Comparison of ENCODE assay signal across 30 cellular contexts in the genomic region with DNA sequence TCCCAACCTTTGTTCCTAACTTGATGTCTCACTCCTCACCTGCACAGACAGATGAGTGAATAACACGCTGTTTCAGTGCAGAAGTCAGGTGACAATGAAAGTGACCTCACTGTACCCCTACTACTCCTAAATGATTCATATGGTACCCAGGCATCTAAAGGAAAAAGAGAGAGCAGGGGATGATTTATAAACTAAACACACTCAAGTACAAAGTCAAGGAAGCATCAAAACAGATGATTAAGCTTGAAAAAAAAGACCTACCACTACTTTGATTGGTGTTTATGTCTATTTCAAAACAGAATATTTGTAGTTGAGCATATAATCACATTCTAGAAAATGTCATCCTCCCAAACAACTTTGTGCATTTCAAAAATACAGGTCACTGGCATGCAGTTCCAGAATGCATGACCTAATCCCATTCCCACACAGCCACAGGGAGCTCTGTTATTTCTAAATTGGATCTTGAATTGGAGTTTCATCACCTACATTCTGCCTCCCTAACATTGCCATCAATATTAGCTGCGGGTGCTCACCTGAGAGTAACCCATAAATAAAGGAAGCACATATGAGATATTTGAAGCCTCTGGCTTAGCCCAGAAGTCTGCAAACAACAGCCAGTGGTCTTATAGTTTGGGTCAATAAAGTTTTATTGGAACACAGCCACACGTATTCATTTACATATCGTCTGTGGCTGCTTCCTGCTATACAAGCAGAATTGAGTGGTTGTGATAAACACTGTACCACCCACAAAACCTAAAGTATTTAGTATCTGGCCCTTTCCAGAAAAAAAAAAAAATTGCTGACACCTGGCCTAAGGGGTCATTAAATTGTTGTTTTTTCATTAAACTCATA. TPM values are rescaled to one million over a fixed set of nuclear protein-coding genes. Genes with fewer than 3 reads are reported as not detected.
DNase-seq lines count a peak whose midpoint lies in the region; ATAC-seq and TF ChIP-seq lines count a peak whose summit lies in the region.
"Had no signal": no experiment of that assay in that cellular context is flagged by ENCODE, and none has a peak within 500 bp of the region (broad histone marks: within the 10 kb centered on the region; RNA-seq: fewer than 3 reads in every experiment).

No MANE protein-coding gene starts in this region.

- TF ChIP-seq POLR2A in thyroid gland (IDR thresholded peaks at IDR 0.05): no peak

- H3K27ac ChIP-seq in GM23248: peak overlapping the region; percentile 46
- peak overlapping the region; percentile 80 for H3K27ac ChIP-seq in RWPE2 (ENCODE audit: poor library complexity, severe bottlenecking)
- H3K27ac ChIP-seq in fibroblast of lung (ENCODE audit: insufficient read depth, low read length): no peak overlapping the region
- H3K27ac ChIP-seq in thyroid gland: no peak overlapping the region
- H3K27ac ChIP-seq: gastrocnemius medialis, lower lobe of right lung, SJCRH30, suprapubic skin had no signal

- no peak overlapping the region for H3K4me2 ChIP-seq in GM23248 (ENCODE audit: unreplicated experiment)
- H3K4me2 ChIP-seq in fibroblast of lung (ENCODE audit: extremely low read depth, insufficient read depth, low read length): no peak overlapping the region

- H4K20me1 ChIP-seq in GM23248 (ENCODE audit: insufficient read depth) (no peaks in the 10 kb centered on the region), fibroblast of lung (ENCODE audit: control insufficient read depth, extremely low read depth, insufficient read depth, low read length) (no peaks in the 10 kb centered on the region)

- ATAC-seq in RWPE2 (ENCODE audit: low read depth) (no peak), HG02588 (IDR thresholded peaks at IDR 0.05; ENCODE audit: unreplicated experiment) (no peak)
- ATAC-seq: effector memory CD8-positive, alpha-beta T cell; gastrocnemius medialis; lower lobe of right lung; natural killer cell; WTC11 had no signal

- in situ Hi-C loops in GM23248 (cut with MboI): loop anchor here (25.0 kb wide), 2 partner anchors 250 to 550 kb away; no protein-coding TSS in a partner anchor

- H3K9me3 ChIP-seq in GM23248 (ENCODE audit: low read depth): no peaks in the 10 kb centered on the region
- no peaks in the 10 kb centered on the region for H3K9me3 ChIP-seq in RWPE2 (ENCODE audit: severe bottlenecking)
- H3K9me3 ChIP-seq in fibroblast of lung (ENCODE audit: control insufficient read depth, insufficient read depth, low read depth, low read length): no peaks in the 10 kb centered on the region
- H3K9me3 ChIP-seq in thyroid gland: no peaks in the 10 kb centered on the region
- H3K9me3 ChIP-seq: gastrocnemius medialis, lower lobe of right lung, SJCRH30, suprapubic skin had no signal

- DNase-seq in GM23248 (peak; percentile 69), RWPE2 (ENCODE audit: low spot score) (no peak), fibroblast of lung (ENCODE audit: low read depth in 2 of 2) (peak; percentile 57 to 67), progenitor cell of endocrine pancreas (ENCODE audit: low spot score, unreplicated experiment) (no peak), foreskin melanocyte (no peak), thyroid gland (no peak), NCI-H1694 (lab: John Stamatoyannopoulos, UW) (no peak)
- DNase-seq: activated CD4-positive, alpha-beta T cell treated with anti-CD3 and anti-CD28 coated beads, Interleukin-2, amount 10 ng/mL, durations not matched to agents 7 days and 5 days; activated gamma-delta T cell treated with Interleukin-2 at 50 U/mL for 16 hours; activated naive CD8-positive, alpha-beta T cell treated with anti-CD3 and anti-CD28 coated beads, Interleukin-2, amount 10 ng/mL, durations not matched to agents 7 days and 5 days; activated T-cell treated with anti-CD3 and anti-CD28 coated beads, Interleukin-2, amount 50 U/mL, for 1 hour; central memory CD4-positive, alpha-beta T cell; effector memory CD8-positive, alpha-beta T cell; gastrocnemius medialis; kidney glomerular epithelial cell; lower lobe of right lung; MV-4-11; natural killer cell; NCI-H146; NCI-H2107; NCI-H446; NCI-H774; occipital lobe; SJCRH30; stimulated activated naive CD4-positive, alpha-beta T cell; T1000 had no signal

- no peak overlapping the region for H3K9ac ChIP-seq in GM23248
- H3K9ac ChIP-seq in fibroblast of lung (ENCODE audit: insufficient read depth, low read length): no peak overlapping the region

- H3K27me3 ChIP-seq in GM23248 (replicated peaks; ENCODE audit: insufficient read depth) (no peaks in the 10 kb centered on the region), RWPE2 (ENCODE audit: insufficient read depth, poor library complexity, severe bottlenecking) (no peaks in the 10 kb centered on the region), fibroblast of lung (ENCODE audit: control insufficient read depth, insufficient read depth, low read length) (no peaks in the 10 kb centered on the region), thyroid gland (no peaks in the 10 kb centered on the region)
- H3K27me3 ChIP-seq: SJCRH30 had no signal

- peaks cover 100% of the 10 kb centered on the region for H3K79me2 ChIP-seq in GM23248 (ENCODE audit: insufficient read depth)
- H3K79me2 ChIP-seq in fibroblast of lung (ENCODE audit: control insufficient read depth, insufficient read depth, low read length): peaks cover 72% of the 10 kb centered on the region

- intact Hi-C loops in thyroid gland (cut with DNase I): no loop called here

- H3K36me3 ChIP-seq in GM23248 (ENCODE audit: low read depth): peaks cover 15% of the 10 kb centered on the region; the same call in 1 of the 2 replicates
- 0 out of 2 replicates have a peak, but pooled peaks cover 3% of the 10 kb centered on the region for H3K36me3 ChIP-seq in RWPE2 (ENCODE audit: low read depth)
- no peaks in the 10 kb centered on the region for H3K36me3 ChIP-seq in fibroblast of lung (ENCODE audit: control insufficient read depth, insufficient read depth, low read length)
- no peaks in the 10 kb centered on the region for H3K36me3 ChIP-seq in thyroid gland
- H3K36me3 ChIP-seq: gastrocnemius medialis, lower lobe of right lung, suprapubic skin had no signal

- H2AFZ ChIP-seq in GM23248 (no peak overlapping the region), fibroblast of lung (ENCODE audit: low read length) (no peak overlapping the region)

- TF ChIP-seq CTCF in RWPE2 (IDR thresholded peaks at IDR 0.05; ENCODE audit: poor library complexity, severe bottlenecking): no peak
- no peak for TF ChIP-seq CTCF in fibroblast of lung (conservative IDR thresholded peaks at IDR 0.05 in 1 of 2, IDR thresholded peaks at IDR 0.05 in 1 of 2; ENCODE audit: low read depth in 1 of 2, low read length in 2 of 2)
- TF ChIP-seq CTCF in progenitor cell of endocrine pancreas (IDR thresholded peaks at IDR 0.05; ENCODE audit: unreplicated experiment): no peak
- TF ChIP-seq CTCF in thyroid gland (IDR thresholded peaks at IDR 0.05): no peak

- no peaks in the 10 kb centered on the region for H3K27me3 Mint-ChIP-seq in progenitor cell of endocrine pancreas

- peaks cover 73% of the 10 kb centered on the region for H3F3A ChIP-seq in GM23248 (ENCODE audit: insufficient read depth)

- H3K36me3 Mint-ChIP-seq in progenitor cell of endocrine pancreas (ENCODE audit: insufficient read depth): peaks cover 3% of the 10 kb centered on the region
- H3K36me3 Mint-ChIP-seq: activated naive CD8-positive, alpha-beta T cell treated with anti-CD3 and anti-CD28 coated beads, Interleukin-2, amount 10 ng/mL, durations not matched to agents 7 days and 5 days; CD14-positive monocyte; natural killer cell had no signal

- peak overlapping the region; percentile 97 for H3K27ac Mint-ChIP-seq in progenitor cell of endocrine pancreas
- H3K27ac Mint-ChIP-seq: activated CD4-positive, alpha-beta T cell treated with anti-CD3 and anti-CD28 coated beads, Interleukin-2, amount 10 ng/mL, durations not matched to agents 7 days and 5 days; activated naive CD8-positive, alpha-beta T cell treated with anti-CD3 and anti-CD28 coated beads, Interleukin-2, amount 10 ng/mL, durations not matched to agents 7 days and 5 days; CD14-positive monocyte; effector memory CD8-positive, alpha-beta T cell; natural killer cell; WTC11 had no signal

- H3K4me3 Mint-ChIP-seq in progenitor cell of endocrine pancreas (ENCODE audit: low read depth): no peak overlapping the region
- H3K4me3 Mint-ChIP-seq: activated CD4-positive, alpha-beta T cell treated with anti-CD3 and anti-CD28 coated beads, Interleukin-2, amount 10 ng/mL, durations not matched to agents 7 days and 5 days; activated naive CD8-positive, alpha-beta T cell treated with anti-CD3 and anti-CD28 coated beads, Interleukin-2, amount 10 ng/mL, durations not matched to agents 7 days and 5 days; CD14-positive monocyte; effector memory CD8-positive, alpha-beta T cell; natural killer cell; WTC11 had no signal

- 77 to 87% methylated on average over 4 of the region's 4 CpGs for WGBS in GM23248 (ENCODE audit: low coverage in 1 of 2, low lambda C conversion rate in 2 of 2, missing lambda C conversion rate in 2 of 2), 2 experiments
- WGBS in thyroid gland, 2 donors: 86 to 96% methylated on average over 4 of the region's 4 CpGs

- H3K4me3 ChIP-seq in GM23248 (no peak overlapping the region), RWPE2 (ENCODE audit: severe bottlenecking) (no peak overlapping the region), fibroblast of lung (replicated peaks in 1 of 4; ENCODE audit: control extremely low read depth in 1 of 4, insufficient read depth in 1 of 4, low read depth in 3 of 4, low read length in 4 of 4) (no peak overlapping the region), thyroid gland (replicated peaks in 1 of 3) (no peak overlapping the region)
- H3K4me3 ChIP-seq: gastrocnemius medialis, lower lobe of right lung, SJCRH30, suprapubic skin had no signal

- H3K4me1 ChIP-seq in GM23248 (ENCODE audit: insufficient read depth) (peaks cover 66% of the 10 kb centered on the region), RWPE2 (ENCODE audit: insufficient read depth, poor library complexity, severe bottlenecking) (peaks cover 29% of the 10 kb centered on the region), fibroblast of lung (ENCODE audit: control insufficient read depth, extremely low read depth, insufficient read depth, low read length) (peaks cover 14% of the 10 kb centered on the region), thyroid gland (no peaks in the 10 kb centered on the region)
- H3K4me1 ChIP-seq: lower lobe of right lung, suprapubic skin had no signal

- H3K9me3 Mint-ChIP-seq in progenitor cell of endocrine pancreas (ENCODE audit: low read depth): peaks cover 2% of the 10 kb centered on the region
- H3K9me3 Mint-ChIP-seq: activated CD4-positive, alpha-beta T cell treated with anti-CD3 and anti-CD28 coated beads, Interleukin-2, amount 10 ng/mL, durations not matched to agents 7 days and 5 days; activated naive CD8-positive, alpha-beta T cell treated with anti-CD3 and anti-CD28 coated beads, Interleukin-2, amount 10 ng/mL, durations not matched to agents 7 days and 5 days; effector memory CD8-positive, alpha-beta T cell; natural killer cell had no signal

- peaks cover 34% of the 10 kb centered on the region for H3K4me1 Mint-ChIP-seq in progenitor cell of endocrine pancreas (ENCODE audit: low read depth)
- H3K4me1 Mint-ChIP-seq: activated CD4-positive, alpha-beta T cell treated with anti-CD3 and anti-CD28 coated beads, Interleukin-2, amount 10 ng/mL, durations not matched to agents 7 days and 5 days; activated naive CD8-positive, alpha-beta T cell treated with anti-CD3 and anti-CD28 coated beads, Interleukin-2, amount 10 ng/mL, durations not matched to agents 7 days and 5 days; natural killer cell had no signal

- H3K9me2 ChIP-seq in GM23248 (ENCODE audit: insufficient read depth): no peaks in the 10 kb centered on the region

RNA-seq across cellular contexts. Expression of gene HS3ST3A1, which starts 14.0 kb away (rescaled TPM):
- total RNA-seq in GM23248 (2014; rRNA removed; shearing (Covaris generic)): 85.1 and 99.3 TPM in 2 replicates
- polyA plus RNA-seq in GM23248 (2016; fragmentation: Nextera tagmentation; extraction: Ambion mirVana): 39.2 and 39.5 TPM in 2 replicates
- total RNA-seq in fibroblast of lung: 28.5 and 48.7 TPM in 2 replicates
- 2.4 and 13.1 TPM in 2 replicates for polyA plus RNA-seq in fibroblast of lung
- 3.3 and 25.2 TPM in 2 replicates for polyA plus RNA-seq in fibroblast of lung (2012)
- 1.2 and 4.0 TPM in 2 replicates for polyA minus RNA-seq in fibroblast of lung (ENCODE audit: low replicate concordance)
- 6.9 and 8.8 TPM in 2 replicates for total RNA-seq in progenitor cell of endocrine pancreas
- total RNA-seq in thyroid gland: 1 to 10 TPM in 3 of 4 donors, under 1 TPM in 1; 0.98 to 2.1 (median 1.8) TPM
- total RNA-seq: activated naive CD8-positive, alpha-beta T cell treated with anti-CD3 and anti-CD28 coated beads, Interleukin-2, amount 10 ng/mL, durations not matched to agents 7 days and 5 days had no signal
- polyA plus RNA-seq: CD14-positive monocyte had no signal

Comparison
In these comparisons a context has a peak if more than half of its experiments do, and no peak if none do; other contexts are left out.
1. DNase-seq: peak in GM23248 (single experiment) and fibroblast of lung (2 of 2); none in RWPE2 (single experiment), progenitor cell of endocrine pancreas (single experiment), foreskin melanocyte (single experiment), thyroid gland (0 of 2) and NCI-H1694 (single experiment).
2. H3K27ac ChIP-seq: peak in GM23248 (single experiment) and RWPE2 (single experiment); none in fibroblast of lung (single experiment) and thyroid gland (0 of 3).